In the genomic region with DNA sequence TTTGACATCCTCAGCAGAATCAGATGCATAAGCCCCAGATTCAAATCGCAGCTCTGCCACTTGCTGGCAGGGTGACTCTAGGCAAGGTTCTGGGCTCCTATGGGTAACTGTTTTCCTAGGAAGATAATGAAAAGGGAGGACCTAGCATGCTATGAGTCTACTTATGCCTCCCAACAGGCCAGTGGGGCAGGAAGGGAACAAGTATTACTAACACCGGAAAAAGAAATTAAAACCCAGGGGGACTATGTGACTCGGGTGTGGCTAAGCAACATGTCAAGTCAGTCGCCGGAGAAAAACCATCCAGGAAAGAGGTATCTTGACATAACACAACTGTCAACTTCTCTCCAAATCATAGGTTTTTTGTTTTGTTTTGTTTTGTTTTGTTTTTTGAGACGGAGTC, we compare ENCODE assay signal across 22 cellular contexts. TPM values are rescaled to one million over a fixed set of nuclear protein-coding genes. Genes with fewer than 3 reads are reported as not detected.
DNase-seq lines count a peak whose midpoint lies in the region; ATAC-seq and TF ChIP-seq lines count a peak whose summit lies in the region.
"Had no signal": no experiment of that assay in that cellular context is flagged by ENCODE, and none has a peak within 500 bp of the region (broad histone marks: within the 10 kb centered on the region; RNA-seq: fewer than 3 reads in every experiment).

No MANE protein-coding gene starts in this region.

- no peak overlapping the region for H3K4me3 Mint-ChIP-seq in activated T-cell treated with anti-CD3 and anti-CD28 coated beads, Interleukin-2, amount 50 U/mL, for 24 hours
- H3K4me3 Mint-ChIP-seq: CD4-positive, alpha-beta T cell had no signal

- H3K27me3 ChIP-seq in BLaER1 (no peaks in the 10 kb centered on the region), HL-60 (ENCODE audit: insufficient read depth, poor library complexity, severe bottlenecking) (no peaks in the 10 kb centered on the region), lower lobe of right lung (ENCODE audit: low read depth) (no peaks in the 10 kb centered on the region)

- H3K36me3 ChIP-seq in BLaER1 (no peaks in the 10 kb centered on the region), lower lobe of right lung (no peaks in the 10 kb centered on the region)

- H3K27ac ChIP-seq in BLaER1 (no peak overlapping the region; the same call in 1 of the 2 replicates), HL-60 (replicated peaks) (peak overlapping the region; percentile 93), lower lobe of right lung (peak overlapping the region; percentile 37)

- TF ChIP-seq CTCF in HL-60 (IDR thresholded peaks at IDR 0.05; ENCODE audit: insufficient read depth, low read length) (no peak), lower lobe of right lung (IDR thresholded peaks at IDR 0.05) (no peak)

- H3K36me3 Mint-ChIP-seq in activated T-cell treated with anti-CD3 and anti-CD28 coated beads, Interleukin-2, amount 50 U/mL, for 24 hours (ENCODE audit: low read depth) = no peaks in the 10 kb centered on the region

- H3K27me3 Mint-ChIP-seq in activated T-cell treated with anti-CD3 and anti-CD28 coated beads, Interleukin-2, amount 50 U/mL, for 24 hours = no peaks in the 10 kb centered on the region

- H3K4me1 Mint-ChIP-seq in activated T-cell treated with anti-CD3 and anti-CD28 coated beads, Interleukin-2, amount 50 U/mL, for 24 hours (ENCODE audit: low read depth) = peaks cover 20% of the 10 kb centered on the region

- H3K4me3 ChIP-seq in BLaER1 = no peak overlapping the region
- H3K4me3 ChIP-seq in HL-60 (replicated peaks; ENCODE audit: insufficient read depth, low read length) = no peak overlapping the region
- H3K4me3 ChIP-seq in lower lobe of right lung = peak overlapping the region; percentile 25

- peak overlapping the region; percentile 79 for H3K4me2 ChIP-seq in BLaER1

- no peak overlapping the region for H3K9ac ChIP-seq in BLaER1

- intact Hi-C loops in lower lobe of right lung (cut with DNase I) = no loop called here

- no peak overlapping the region for H3K27ac Mint-ChIP-seq in activated T-cell treated with anti-CD3 and anti-CD28 coated beads, Interleukin-2, amount 50 U/mL, for 24 hours
- H3K27ac Mint-ChIP-seq: CD4-positive, alpha-beta T cell had no signal

- DNase-seq in HL-60 (ENCODE audit: low read depth in 1 of 2, low spot score in 1 of 2) (no peak), SIG-M5 treated with dmso at 0.1 percent for 504 hours (lab: John Stamatoyannopoulos, UW; ENCODE audit: unreplicated experiment) (peak; percentile 71), lower lobe of right lung (no peak), DMS53 (lab: John Stamatoyannopoulos, UW) (no peak)
- DNase-seq in activated T-cell treated with anti-CD3 and anti-CD28 coated beads, Interleukin-2, amount 50 U/mL, for 24 hours = no peak
- no peak for DNase-seq in stimulated activated CD4-positive, alpha-beta T cell treated with anti-CD3 and anti-CD28 coated beads, Interleukin-15, amount 100 ng/mL, for 24 hours
- DNase-seq: AML-193; CD4-positive, alpha-beta T cell; COR-L47; DND-41; GOT3; NCI-H1105; NCI-H146; NCI-H2029; NCI-H524 treated with DMSO at 0.1 percent for 48 hours; NCI-H82; OCI-M1; T-helper 2 cell had no signal

- no peaks in the 10 kb centered on the region for H3K9me3 Mint-ChIP-seq in activated T-cell treated with anti-CD3 and anti-CD28 coated beads, Interleukin-2, amount 50 U/mL, for 24 hours
- H3K9me3 Mint-ChIP-seq: CD4-positive, alpha-beta T cell had no signal

- peak in 1 of 2 donors; percentile 76 for ATAC-seq in lower lobe of right lung
- no peak for ATAC-seq in GM21447 (IDR thresholded peaks at IDR 0.05; ENCODE audit: unreplicated experiment)
- ATAC-seq: HCT116, Right ventricle myocardium inferior had no signal

- H4K20me1 ChIP-seq in BLaER1 = no peaks in the 10 kb centered on the region

- no peaks in the 10 kb centered on the region for H3K9me3 ChIP-seq in BLaER1
- no peaks in the 10 kb centered on the region for H3K9me3 ChIP-seq in lower lobe of right lung

- peaks cover 39% of the 10 kb centered on the region for H3K4me1 ChIP-seq in BLaER1
- peaks cover 10% of the 10 kb centered on the region for H3K4me1 ChIP-seq in lower lobe of right lung

RNA-seq across cellular contexts. Expression of a gene that starts 45.6 kb away (rescaled TPM):
- total RNA-seq in lower lobe of right lung = 118 TPM
